Comparison of ENCODE assay signal across 26 cellular contexts in the genomic region with DNA sequence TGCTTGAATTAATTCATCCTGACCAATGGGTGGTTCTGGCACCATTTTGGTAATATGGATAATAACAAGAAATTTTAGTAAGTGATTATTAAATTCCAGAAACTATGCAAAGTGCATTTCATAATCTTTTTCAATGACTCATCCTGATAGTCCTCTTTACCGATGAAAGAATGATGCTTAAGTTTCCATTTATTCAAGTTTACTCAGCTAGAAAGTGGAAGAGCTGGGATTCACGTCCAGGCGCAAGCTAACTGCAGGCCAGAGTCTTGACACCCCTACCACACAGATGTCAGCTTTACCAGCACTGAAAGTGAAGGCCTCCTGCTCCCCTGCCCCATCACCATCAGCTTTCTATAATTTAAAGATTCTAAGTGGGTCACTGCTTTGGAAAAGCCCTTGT.
DNase-seq lines count a peak whose midpoint lies in the region; ATAC-seq and TF ChIP-seq lines count a peak whose summit lies in the region.
"Had no signal": no experiment of that assay in that cellular context is flagged by ENCODE, and none has a peak within 500 bp of the region (broad histone marks: within the 10 kb centered on the region; RNA-seq: fewer than 3 reads in every experiment).

No MANE protein-coding gene starts in this region.

- H3K36me3 ChIP-seq in SJSA1 (no peaks in the 10 kb centered on the region; the same call in 1 of the 2 replicates), trophoblast cell (ENCODE audit: control insufficient read depth in 1 of 2, insufficient read depth in 2 of 2, low read length in 2 of 2) (no peaks in the 10 kb centered on the region), stomach (no peaks in the 10 kb centered on the region)
- H3K36me3 ChIP-seq: BE2C, esophagus squamous epithelium, gastrocnemius medialis, SJCRH30 had no signal

- H2AFZ ChIP-seq in trophoblast cell (ENCODE audit: insufficient read depth, low read length, poor library complexity), result no peak overlapping the region

- no peak overlapping the region for H3K18ac ChIP-seq in trophoblast cell (ENCODE audit: low read length)

- H3K9me3 ChIP-seq in SJSA1 (replicated peaks) (no peaks in the 10 kb centered on the region), trophoblast cell (ENCODE audit: insufficient read depth, low read depth, low read length) (no peaks in the 10 kb centered on the region), stomach (no peaks in the 10 kb centered on the region)
- H3K9me3 ChIP-seq: BE2C, esophagus squamous epithelium, gastrocnemius medialis, SJCRH30, testis had no signal

- H3K4me3 Mint-ChIP-seq in naive thymus-derived CD8-positive, alpha-beta T cell, result no peak overlapping the region
- H3K4me3 Mint-ChIP-seq: activated B cell treated with CpG ODN at 0.5 μM for 24 hours; central memory CD8-positive, alpha-beta T cell; dendritic cell treated with granulocyte-macrophage colony-stimulating factor and Interleukin-4, amounts not matched to agents 40 ng/mL and 50 ng/mL, for 4 days; neural crest cell had no signal

- TF ChIP-seq EP300 in stomach (IDR thresholded peaks at IDR 0.05), result no peak

- no peak overlapping the region for H3K9ac ChIP-seq in trophoblast cell (ENCODE audit: low read length)

- H2BK5ac ChIP-seq in trophoblast cell (ENCODE audit: low read depth, low read length, poor library complexity), result no peak overlapping the region

- H3K36me3 Mint-ChIP-seq in naive thymus-derived CD8-positive, alpha-beta T cell, result no peaks in the 10 kb centered on the region

- peaks cover 41% of the 10 kb centered on the region for H3K4me1 ChIP-seq in SJSA1 (replicated peaks)
- H3K4me1 ChIP-seq in trophoblast cell (ENCODE audit: control insufficient read depth in 1 of 2, insufficient read depth in 2 of 2, low read length in 2 of 2), result peaks cover 7 to 16% of the 10 kb centered on the region in 2 experiments
- H3K4me1 ChIP-seq in stomach, result no peaks in the 10 kb centered on the region
- H3K4me1 ChIP-seq: BE2C, gastrocnemius medialis, testis had no signal

- POLR2A ChIA-PET in naive thymus-derived CD8-positive, alpha-beta T cell (lab: Charles Lee), result no interaction called here

- H3K27ac ChIP-seq in SJSA1 (peak overlapping the region; percentile 83), trophoblast cell (ENCODE audit: low read depth, low read length) (no peak overlapping the region), stomach (no peak overlapping the region)
- H3K27ac ChIP-seq: esophagus squamous epithelium, gastrocnemius medialis, SJCRH30, testis had no signal

- H3K4me3 ChIP-seq in SJSA1 (no peak overlapping the region), fibroblast of mammary gland (ENCODE audit: control insufficient read depth, low read depth, low read length) (no peak overlapping the region), trophoblast cell (ENCODE audit: low read depth, low read length) (no peak overlapping the region), stomach (no peak overlapping the region)
- H3K4me3 ChIP-seq: gastrocnemius medialis, SJCRH30, testis had no signal

- H3K4ac ChIP-seq in trophoblast cell (ENCODE audit: low read depth, low read length), result no peak overlapping the region

- H3K4me1 Mint-ChIP-seq in naive thymus-derived CD8-positive, alpha-beta T cell, result no peaks in the 10 kb centered on the region
- H3K4me1 Mint-ChIP-seq: activated B cell treated with CpG ODN at 0.5 μM for 24 hours; central memory CD8-positive, alpha-beta T cell had no signal

- peak; percentile 53 for ATAC-seq in GM21717 (IDR thresholded peaks at IDR 0.05; ENCODE audit: unreplicated experiment)
- no peak for ATAC-seq in naive thymus-derived CD8-positive, alpha-beta T cell
- ATAC-seq: gastrocnemius medialis; HCT116; stimulated activated naive CD8-positive, alpha-beta T cell treated with anti-CD3 and anti-CD28 coated beads, Interleukin-15, Interleukin-2, amounts not matched to agents 100 U/mL and 50 U/mL, for 24 hours had no signal

- H4K8ac ChIP-seq in trophoblast cell (ENCODE audit: low read depth, low read length), result no peak overlapping the region

- DNase-seq in SJSA1 (ENCODE audit: low read depth in 1 of 2, low spot score in 2 of 2), result no peak
- DNase-seq in fibroblast of mammary gland (ENCODE audit: low read depth), result peak; percentile 21
- no peak for DNase-seq in trophoblast cell
- no peak for DNase-seq in stomach
- no peak for DNase-seq in stimulated activated CD8-positive, alpha-beta memory T cell treated with anti-CD3 and anti-CD28 coated beads, Interleukin-4, amount 100 ng/mL, for 48 hours
- no peak for DNase-seq in naive thymus-derived CD8-positive, alpha-beta T cell
- DNase-seq: activated B cell treated with CpG ODN at 0.5 μM for 24 hours; activated CD4-positive, alpha-beta T cell treated with anti-CD3 and anti-CD28 coated beads, Interleukin-2, amount 50 U/mL, for 1 hour; activated T-cell treated with anti-CD3 and anti-CD28 coated beads, Interleukin-2, amount 50 U/mL, for 48 hours; BE2C; esophagus squamous epithelium; gastrocnemius medialis; Kasumi-1; NCI-H1436; NCI-H345; NCI-H82; SJCRH30; small intestine; stimulated activated CD4-positive, alpha-beta T cell treated with anti-CD3 and anti-CD28 coated beads, Interleukin-1b, Interleukin-23, amount 100 ng/mL, for 48 hours; stimulated activated naive CD8-positive, alpha-beta T cell treated with anti-CD3 and anti-CD28 coated beads, Interleukin-15, Interleukin-2, amounts not matched to agents 100 U/mL and 50 U/mL, for 24 hours; testis had no signal

- peak overlapping the region; percentile 1 for H2BK120ac ChIP-seq in trophoblast cell (ENCODE audit: insufficient read depth, low read length, poor library complexity)

- TF ChIP-seq CTCF in fibroblast of mammary gland (conservative IDR thresholded peaks at IDR 0.05; ENCODE audit: control insufficient read depth, insufficient read depth, low read depth, low read length) (no peak), stomach (IDR thresholded peaks at IDR 0.05) (no peak)

- H3K27me3 Mint-ChIP-seq in naive thymus-derived CD8-positive, alpha-beta T cell, result peaks cover 0 to 10% (median 0%) of the 10 kb centered on the region in 5 donors
- H3K27me3 Mint-ChIP-seq: activated B cell treated with CpG ODN at 0.5 μM for 24 hours; central memory CD8-positive, alpha-beta T cell; dendritic cell treated with granulocyte-macrophage colony-stimulating factor and Interleukin-4, amounts not matched to agents 40 ng/mL and 50 ng/mL, for 4 days had no signal

- no CpG with 5 or more reads among the region's 3 CpGs for WGBS in trophoblast cell (ENCODE audit: extremely low coverage, insufficient coverage, insufficient read length)
- WGBS in stomach, 5 donors, result 66 to 79% (median 75%) methylated on average over 3 of the region's 3 CpGs

- H4K91ac ChIP-seq in trophoblast cell (ENCODE audit: low read depth, low read length), result peak overlapping the region; percentile 39

- no peak for TF ChIP-seq POLR2A in stomach (IDR thresholded peaks at IDR 0.05)

- H3K27me3 ChIP-seq in SJSA1 (replicated peaks), result no peaks in the 10 kb centered on the region
- no peaks in the 10 kb centered on the region for H3K27me3 ChIP-seq in trophoblast cell (ENCODE audit: insufficient read depth, low read length)
- no peaks in the 10 kb centered on the region for H3K27me3 ChIP-seq in stomach
- H3K27me3 ChIP-seq: BE2C, esophagus squamous epithelium, gastrocnemius medialis, SJCRH30, testis had no signal

- peak overlapping the region; percentile 32 for H2BK12ac ChIP-seq in trophoblast cell (ENCODE audit: low read length)

- no peak overlapping the region for H3K27ac Mint-ChIP-seq in naive thymus-derived CD8-positive, alpha-beta T cell
- H3K27ac Mint-ChIP-seq: activated B cell treated with CpG ODN at 0.5 μM for 24 hours; dendritic cell treated with granulocyte-macrophage colony-stimulating factor and Interleukin-4, amounts not matched to agents 40 ng/mL and 50 ng/mL, for 4 days had no signal

- no peaks in the 10 kb centered on the region for H3K79me2 ChIP-seq in trophoblast cell (ENCODE audit: control insufficient read depth, insufficient read depth, low read length, poor library complexity)

- peaks cover 7% of the 10 kb centered on the region for H3K79me1 ChIP-seq in trophoblast cell (ENCODE audit: low read length)

- peaks cover 0 to 10% (median 0%) of the 10 kb centered on the region in 9 donors for H3K9me3 Mint-ChIP-seq in naive thymus-derived CD8-positive, alpha-beta T cell
- H3K9me3 Mint-ChIP-seq: activated B cell treated with CpG ODN at 0.5 μM for 24 hours; dendritic cell treated with granulocyte-macrophage colony-stimulating factor and Interleukin-4, amounts not matched to agents 40 ng/mL and 50 ng/mL, for 4 days; neural crest cell had no signal

- no peak overlapping the region for H3K4me2 ChIP-seq in trophoblast cell (ENCODE audit: low read length)

- no peak overlapping the region for H3K23ac ChIP-seq in trophoblast cell (ENCODE audit: low read length)

- H2AK5ac ChIP-seq in trophoblast cell (ENCODE audit: low read length), result no peak overlapping the region

- no peak overlapping the region for H3K14ac ChIP-seq in trophoblast cell (ENCODE audit: low read length)

- intact Hi-C loops in stomach (cut with DNase I; ENCODE audit: low total_unique reads), result no loop called here

- H4K12ac ChIP-seq in trophoblast cell (ENCODE audit: low read depth, low read length), result no peak overlapping the region
